In genomic region chr4:87403732-87404131, GRCh38 we compare ENCODE assay signal across 2 cellular contexts.
TF ChIP-seq lines count a peak whose summit lies in the region.

No MANE protein-coding gene starts in this region.

TF ChIP-seq in SK-N-SH treated with all-trans-retinoic acid at 6 μM for 48 hours, 23 proteins besides CTCF, POLR2A, EP300 and RAD21:
- TF ChIP-seq ISL1 (CRISPR knock-in tag; IDR thresholded peaks at IDR 0.05): peak; percentile 41

TF ChIP-seq in HepG2, 621 proteins besides CTCF, POLR2A, EP300 and RAD21:
- TF ChIP-seq CEBPB (IDR thresholded peaks at IDR 0.05; ENCODE audit: borderline replicate concordance, low read depth, low read length): peak; percentile 51; the same call in 1 of the 2 replicates
